Comparison of ENCODE assay signal across 1 cellular context in the genomic region with DNA sequence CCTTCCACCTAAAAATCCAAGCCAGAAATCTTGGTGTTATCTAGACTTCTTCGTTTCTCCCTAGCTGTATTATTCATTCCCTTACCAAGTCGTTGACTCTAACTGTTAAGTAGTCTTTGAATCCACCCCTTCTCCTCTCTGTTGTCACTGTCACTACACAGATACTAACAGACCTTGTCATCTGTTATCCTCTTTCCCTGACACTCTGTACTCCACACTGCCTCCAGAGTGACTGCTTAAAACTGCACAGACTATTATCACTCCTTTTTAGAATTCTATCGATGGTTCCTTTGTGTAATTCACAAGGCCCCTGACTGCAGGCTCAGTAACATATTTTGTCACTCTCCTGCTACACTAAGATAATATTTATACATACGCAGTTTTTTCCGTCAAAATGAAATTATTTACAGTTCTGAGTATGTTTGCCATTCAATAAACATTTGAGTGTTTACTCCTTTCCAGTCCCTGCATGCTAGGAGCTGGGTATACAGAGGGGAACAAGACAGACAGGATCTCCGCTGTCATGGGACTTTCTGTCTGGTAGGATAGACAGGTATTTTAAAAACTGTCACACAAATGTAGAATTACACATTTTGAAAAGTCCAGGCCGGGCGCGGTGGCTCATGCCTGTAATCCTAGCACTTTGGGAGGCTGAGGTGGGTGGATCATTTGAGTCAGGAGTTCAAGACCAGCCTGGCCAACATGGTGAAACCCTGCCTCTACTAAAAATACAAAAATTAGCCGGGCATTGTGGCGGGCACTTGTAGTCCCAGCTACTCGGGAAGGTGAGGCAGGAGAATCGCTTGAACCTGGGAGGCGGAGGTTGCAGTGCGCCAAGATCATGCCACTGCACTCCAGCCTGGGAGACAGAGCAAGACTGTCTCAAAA.
TF ChIP-seq lines count a peak whose summit lies in the region.

No MANE protein-coding gene starts in this region.

TF ChIP-seq in HCT116, 20 proteins besides CTCF, POLR2A, EP300 and RAD21 (continued from another document):
- no peak for TF ChIP-seq CBX3 (IDR thresholded peaks at IDR 0.05; ENCODE audit: low read depth)
- TF ChIP-seq, protein P1, sequence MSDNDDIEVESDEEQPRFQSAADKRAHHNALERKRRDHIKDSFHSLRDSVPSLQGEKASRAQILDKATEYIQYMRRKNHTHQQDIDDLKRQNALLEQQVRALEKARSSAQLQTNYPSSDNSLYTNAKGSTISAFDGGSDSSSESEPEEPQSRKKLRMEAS (IDR thresholded peaks at IDR 0.05), result no peak
